ENCODE assay signal across 27 cellular contexts in the genomic region with DNA sequence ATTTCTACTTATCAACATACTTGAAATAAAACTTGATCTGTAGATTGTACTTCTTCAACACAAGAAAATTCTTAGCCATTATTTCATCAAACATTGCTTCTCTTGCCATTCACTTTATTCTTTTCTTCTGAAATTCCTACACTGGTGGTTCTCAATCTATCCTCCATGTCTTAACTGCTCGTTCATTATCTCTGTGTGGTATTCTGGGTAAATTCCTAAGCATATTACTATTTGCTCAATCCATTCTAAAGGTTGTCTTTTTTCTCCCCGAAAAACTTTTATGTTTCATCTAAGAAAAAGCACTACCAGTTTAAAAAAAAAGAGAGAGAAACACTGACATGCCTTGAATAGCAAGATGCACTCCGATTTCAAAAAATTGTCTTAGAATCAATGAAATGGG. TPM values are rescaled to one million over a fixed set of nuclear protein-coding genes. Genes with fewer than 3 reads are reported as not detected.
DNase-seq lines count a peak whose midpoint lies in the region; ATAC-seq and TF ChIP-seq lines count a peak whose summit lies in the region.
"Had no signal": no experiment of that assay in that cellular context is flagged by ENCODE, and none has a peak within 500 bp of the region (broad histone marks: within the 10 kb centered on the region; RNA-seq: fewer than 3 reads in every experiment).

No MANE protein-coding gene starts in this region.

- H3K36me3 ChIP-seq in smooth muscle cell (ENCODE audit: low read depth) (no peaks in the 10 kb centered on the region), gastroesophageal sphincter (no peaks in the 10 kb centered on the region)

- no peaks in the 10 kb centered on the region for H3F3A ChIP-seq in smooth muscle cell (ENCODE audit: low read depth)

- no peak overlapping the region for H3K4me3 Mint-ChIP-seq in activated T-cell treated with anti-CD3 and anti-CD28 coated beads, Interleukin-2, amount 50 U/mL, for 24 hours
- no peak overlapping the region for H3K4me3 Mint-ChIP-seq in T-helper 17 cell
- peak overlapping the region; percentile 36 to 55 for H3K4me3 Mint-ChIP-seq in effector memory CD8-positive, alpha-beta T cell
- H3K4me3 Mint-ChIP-seq: activated CD4-positive, alpha-beta memory T cell treated with anti-CD3 and anti-CD28 coated beads for 36 hours; CD8-positive, alpha-beta T cell; endodermal cell had no signal

- H4K20me1 ChIP-seq in smooth muscle cell (ENCODE audit: low read depth): peaks cover 100% of the 10 kb centered on the region

- H3K4me1 Mint-ChIP-seq in activated T-cell treated with anti-CD3 and anti-CD28 coated beads, Interleukin-2, amount 50 U/mL, for 24 hours (ENCODE audit: low read depth): peaks cover 85% of the 10 kb centered on the region
- peaks cover 59% of the 10 kb centered on the region for H3K4me1 Mint-ChIP-seq in T-helper 17 cell
- peaks cover 43 to 80% of the 10 kb centered on the region in 2 donors for H3K4me1 Mint-ChIP-seq in effector memory CD8-positive, alpha-beta T cell (ENCODE audit: low read depth in 2 of 2)

- H3K9ac ChIP-seq in smooth muscle cell (ENCODE audit: low read depth): no peak overlapping the region

- H3K79me2 ChIP-seq in smooth muscle cell (ENCODE audit: low read depth): peaks cover 100% of the 10 kb centered on the region

- H3K27me3 Mint-ChIP-seq in activated T-cell treated with anti-CD3 and anti-CD28 coated beads, Interleukin-2, amount 50 U/mL, for 24 hours: no peaks in the 10 kb centered on the region
- H3K27me3 Mint-ChIP-seq in T-helper 17 cell: no peaks in the 10 kb centered on the region
- H3K27me3 Mint-ChIP-seq in effector memory CD8-positive, alpha-beta T cell: no peaks in the 10 kb centered on the region
- H3K27me3 Mint-ChIP-seq: activated CD4-positive, alpha-beta memory T cell treated with anti-CD3 and anti-CD28 coated beads for 36 hours had no signal

- H3K4me3 ChIP-seq in smooth muscle cell: no peak overlapping the region
- H3K4me3 ChIP-seq in gastroesophageal sphincter: no peak overlapping the region
- H3K4me3 ChIP-seq: psoas muscle, SJCRH30, testis had no signal

- H2AFZ ChIP-seq in smooth muscle cell (ENCODE audit: low read depth): no peak overlapping the region

- no peak overlapping the region for H3K27ac ChIP-seq in smooth muscle cell (ENCODE audit: low read depth)
- H3K27ac ChIP-seq in gastroesophageal sphincter: no peak overlapping the region
- H3K27ac ChIP-seq: foreskin keratinocyte, psoas muscle, SJCRH30, testis had no signal

- peak overlapping the region; percentile 48 for H3K27ac Mint-ChIP-seq in activated T-cell treated with anti-CD3 and anti-CD28 coated beads, Interleukin-2, amount 50 U/mL, for 24 hours
- peak overlapping the region; percentile 83 for H3K27ac Mint-ChIP-seq in T-helper 17 cell
- peak overlapping the region; percentile 5 to 86 for H3K27ac Mint-ChIP-seq in effector memory CD8-positive, alpha-beta T cell
- H3K27ac Mint-ChIP-seq: activated CD4-positive, alpha-beta memory T cell treated with anti-CD3 and anti-CD28 coated beads for 36 hours; CD8-positive, alpha-beta T cell; endodermal cell had no signal

- H3K27me3 ChIP-seq in smooth muscle cell (ENCODE audit: low read depth) (no peaks in the 10 kb centered on the region), gastroesophageal sphincter (no peaks in the 10 kb centered on the region)
- H3K27me3 ChIP-seq: foreskin keratinocyte, SJCRH30, testis had no signal

- no peak for DNase-seq in activated T-cell treated with anti-CD3 and anti-CD28 coated beads, Interleukin-2, amount 50 U/mL, for 24 hours
- DNase-seq in activated T-cell treated with anti-CD3 and anti-CD28 coated beads for 4 hours (no peak), T-helper 17 cell (no peak), smooth muscle cell (lab: John Stamatoyannopoulos, UW; ENCODE audit: unreplicated experiment) (no peak), amniotic stem cell (lab: John Stamatoyannopoulos, UW) (no peak), MV-4-11 (lab: John Stamatoyannopoulos, UW) (no peak)
- DNase-seq in effector memory CD8-positive, alpha-beta T cell: no peak
- DNase-seq: activated CD4-positive, alpha-beta memory T cell treated with anti-CD3 and anti-CD28 coated beads for 36 hours; activated CD8-positive, alpha-beta memory T cell treated with anti-CD3 and anti-CD28 coated beads, Interleukin-2, amount 50 U/mL, for 48 hours; activated gamma-delta T cell; amygdala; CD8-positive, alpha-beta T cell; endodermal cell; foreskin keratinocyte; left colon; mammary epithelial cell; NCI-H1105; NCI-H1930; NCI-H69; nucleus accumbens; psoas muscle; SJCRH30; stimulated activated CD4-positive, alpha-beta T cell treated with anti-CD3 and anti-CD28 coated beads, Interleukin-15, amount 100 ng/mL, for 24 hours; stimulated activated naive CD4-positive, alpha-beta T cell treated with Interleukin-2 at 50 U/mL for 16 hours; testis had no signal

- H3K4me2 ChIP-seq in smooth muscle cell: peak overlapping the region; percentile 30

- H3K4me1 ChIP-seq in smooth muscle cell (ENCODE audit: low read depth) (peaks cover 13% of the 10 kb centered on the region), gastroesophageal sphincter (peaks cover 2 to 93% (median 3%) of the 10 kb centered on the region in 3 donors)
- H3K4me1 ChIP-seq: SJCRH30 had no signal

- no peak for TF ChIP-seq CTCF in smooth muscle cell (IDR thresholded peaks at IDR 0.05; ENCODE audit: borderline replicate concordance, insufficient read depth, poor library complexity, severe bottlenecking)
- TF ChIP-seq CTCF in gastroesophageal sphincter (IDR thresholded peaks at IDR 0.05): no peak

- WGBS in smooth muscle cell (ENCODE audit: low lambda C conversion rate): 57% methylated on average over 3 of the region's 3 CpGs
- WGBS in gastroesophageal sphincter (ENCODE audit: low coverage in 1 of 2), 2 donors: 64 to 78% methylated on average over 3 of the region's 3 CpGs

- no peaks in the 10 kb centered on the region for H3K9me3 Mint-ChIP-seq in activated T-cell treated with anti-CD3 and anti-CD28 coated beads, Interleukin-2, amount 50 U/mL, for 24 hours
- no peaks in the 10 kb centered on the region for H3K9me3 Mint-ChIP-seq in effector memory CD8-positive, alpha-beta T cell
- H3K9me3 Mint-ChIP-seq: CD8-positive, alpha-beta T cell; endodermal cell had no signal

- TF ChIP-seq POLR2A in gastroesophageal sphincter (IDR thresholded peaks at IDR 0.05): no peak

- no peak for TF ChIP-seq EP300 in gastroesophageal sphincter (IDR thresholded peaks at IDR 0.05)

- H3K9me3 ChIP-seq in T-helper 17 cell (ENCODE audit: control insufficient read depth, low read length, poor library complexity, severe bottlenecking) (no peaks in the 10 kb centered on the region), smooth muscle cell (replicated peaks; ENCODE audit: low read depth) (no peaks in the 10 kb centered on the region), gastroesophageal sphincter (no peaks in the 10 kb centered on the region)
- H3K9me3 ChIP-seq: psoas muscle, testis had no signal

- no peak for ATAC-seq in T-helper 17 cell
- ATAC-seq in effector memory CD8-positive, alpha-beta T cell (replicated peaks): no peak
- no peak for ATAC-seq in gastroesophageal sphincter
- ATAC-seq: CD8-positive, alpha-beta T cell; esophagus mucosa; foreskin keratinocyte; left colon; psoas muscle had no signal

- H3K36me3 Mint-ChIP-seq in activated T-cell treated with anti-CD3 and anti-CD28 coated beads, Interleukin-2, amount 50 U/mL, for 24 hours (ENCODE audit: low read depth): peaks cover 82% of the 10 kb centered on the region
- peaks cover 2% of the 10 kb centered on the region for H3K36me3 Mint-ChIP-seq in T-helper 17 cell (ENCODE audit: low read depth)
- H3K36me3 Mint-ChIP-seq in effector memory CD8-positive, alpha-beta T cell (ENCODE audit: insufficient read depth): peaks cover 43% of the 10 kb centered on the region

RNA-seq across cellular contexts. Expression of a gene that starts 18.0 kb away (rescaled TPM):
- total RNA-seq in T-helper 17 cell (100 to 1,000 TPM; 123 to 155 TPM), smooth muscle cell (84.5 and 109 TPM in 2 replicates), gastroesophageal sphincter (10 to 100 TPM; 69.7 to 94.3 (median 87.6) TPM)
- 24.5 and 31.4 TPM in 2 replicates for polyA plus RNA-seq in smooth muscle cell

Comparison
In these comparisons a context has a peak if more than half of its experiments do, and no peak if none do; other contexts are left out.
1. H3K4me3 Mint-ChIP-seq: peak in effector memory CD8-positive, alpha-beta T cell (2 of 2); none in activated T-cell treated with anti-CD3 and anti-CD28 coated beads, Interleukin-2, amount 50 U/mL, for 24 hours (single experiment) and T-helper 17 cell (single experiment).
2. Peak in every context shown above with its lines, with median percentiles within 50 percentile points of each other: H3K27ac Mint-ChIP-seq.